In genomic region chr19:54203151-54203611, GRCh38 we compare ENCODE assay signal across 10 cellular contexts. TPM values are rescaled to one million over a fixed set of nuclear protein-coding genes. Genes with fewer than 3 reads are reported as not detected.
A peak's percentile ranks its signal among the peaks of the same experiment; 100 is the strongest.
DNase-seq lines count a peak whose midpoint lies in the region; ATAC-seq and TF ChIP-seq lines count a peak whose summit lies in the region.
"Had no signal": no experiment of that assay in that cellular context is flagged by ENCODE, and none has a peak within 500 bp of the region (broad histone marks: within the 10 kb centered on the region; RNA-seq: fewer than 3 reads in every experiment).

No MANE protein-coding gene starts in this region.

- TF ChIP-seq CTCF in liver (IDR thresholded peaks at IDR 0.05; ENCODE audit: low read depth, low read length, missing input control) (no peak), transverse colon (IDR thresholded peaks at IDR 0.05) (no peak)

- H3K27me3 ChIP-seq in liver (ENCODE audit: control insufficient read depth in 4 of 4, insufficient read depth in 4 of 4, low read length in 3 of 4) (no peaks in the 10 kb centered on the region), transverse colon (no peaks in the 10 kb centered on the region)

- peak overlapping the region; percentile 9 to 32 for H3K9ac ChIP-seq in liver (ENCODE audit: low read depth in 1 of 2, low read length in 2 of 2)

- ATAC-seq in HG02571 (IDR thresholded peaks at IDR 0.05; ENCODE audit: unreplicated experiment): no peak

- CTCF ChIA-PET in activated naive CD4-positive, alpha-beta T cell treated with anti-CD3 and anti-CD28 coated beads for 36 hours (lab: Charles Lee): no interaction called here

- H3K4me3 ChIP-seq in liver (ENCODE audit: low read depth in 1 of 3, low read length in 3 of 3) (peak overlapping the region; percentile 66 to 98 (median 86)), transverse colon (peak overlapping the region in 1 of 4 donors; percentile 24)

- H3K9me3 ChIP-seq in liver (ENCODE audit: control insufficient read depth in 4 of 4, low read length in 3 of 4) (no peaks in the 10 kb centered on the region), transverse colon (no peaks in the 10 kb centered on the region)

- TF ChIP-seq POLR2A in transverse colon (IDR thresholded peaks at IDR 0.05): no peak

- in situ Hi-C loops in transverse colon (cut with MboI; ENCODE audit: low pct_ligation_motif_present in 1 of 4, low pct_unique_long_range_greater_than_20kb in 1 of 4, low sequenced_read_pairs in 3 of 4): no loop called here

- H3K4me3 Mint-ChIP-seq in activated naive CD4-positive, alpha-beta T cell treated with anti-CD3 and anti-CD28 coated beads for 36 hours: peak overlapping the region; percentile 99
- peak overlapping the region; percentile 96 for H3K4me3 Mint-ChIP-seq in activated naive CD8-positive, alpha-beta T cell

- no peak for TF ChIP-seq EP300 in transverse colon (IDR thresholded peaks at IDR 0.05; ENCODE audit: low read depth)

- peaks cover 20 to 47% (median 32%) of the 10 kb centered on the region in 4 donors for H3K36me3 ChIP-seq in liver (ENCODE audit: control insufficient read depth in 4 of 4, insufficient read depth in 3 of 4, low read depth in 1 of 4, low read length in 3 of 4)
- H3K36me3 ChIP-seq in transverse colon: peaks cover 0 to 58% (median 12%) of the 10 kb centered on the region in 4 donors

- no peaks in the 10 kb centered on the region for H3K9me3 Mint-ChIP-seq in activated naive CD4-positive, alpha-beta T cell treated with anti-CD3 and anti-CD28 coated beads for 36 hours
- H3K9me3 Mint-ChIP-seq in activated naive CD8-positive, alpha-beta T cell (ENCODE audit: low read depth): no peaks in the 10 kb centered on the region

- H3K27ac Mint-ChIP-seq in activated naive CD4-positive, alpha-beta T cell treated with anti-CD3 and anti-CD28 coated beads for 36 hours: peak overlapping the region; percentile 53
- H3K27ac Mint-ChIP-seq in activated naive CD8-positive, alpha-beta T cell: peak overlapping the region; percentile 99

- WGBS in liver: 15% methylated on average over 9 of the region's 9 CpGs
- 22 to 32% methylated on average over 3 to 9 of the region's 9 CpGs for WGBS in transverse colon (ENCODE audit: low coverage in 1 of 2), 2 donors

- peak; percentile 8 to 29 for TF ChIP-seq RAD21 in liver (IDR thresholded peaks at IDR 0.05)

- H3K36me3 Mint-ChIP-seq in activated naive CD4-positive, alpha-beta T cell treated with anti-CD3 and anti-CD28 coated beads for 36 hours (ENCODE audit: low read depth): peaks cover 75% of the 10 kb centered on the region
- peaks cover 28% of the 10 kb centered on the region for H3K36me3 Mint-ChIP-seq in activated naive CD8-positive, alpha-beta T cell

- peaks cover 74% of the 10 kb centered on the region for H3K4me1 Mint-ChIP-seq in activated naive CD4-positive, alpha-beta T cell treated with anti-CD3 and anti-CD28 coated beads for 36 hours (ENCODE audit: low read depth)
- H3K4me1 Mint-ChIP-seq in activated naive CD8-positive, alpha-beta T cell (ENCODE audit: low read depth): peaks cover 64% of the 10 kb centered on the region

- H3K27ac ChIP-seq in liver (ENCODE audit: low read depth in 1 of 2, low read length in 2 of 2) (peak overlapping the region; percentile 42 to 91), transverse colon (peak overlapping the region in 3 of 4 donors; percentile 27 to 95 (median 43))

- no peaks in the 10 kb centered on the region for H3K27me3 Mint-ChIP-seq in activated naive CD4-positive, alpha-beta T cell treated with anti-CD3 and anti-CD28 coated beads for 36 hours (ENCODE audit: low read depth)
- H3K27me3 Mint-ChIP-seq in activated naive CD8-positive, alpha-beta T cell: no peaks in the 10 kb centered on the region

- intact Hi-C loops in activated naive CD4-positive, alpha-beta T cell treated with anti-CD3 and anti-CD28 coated beads for 36 hours (cut with micrococcal nuclease): no loop called here
- intact Hi-C loops in transverse colon (cut with DNase I; ENCODE audit: low total_unique reads): no loop called here

- peaks cover 15 to 70% (median 60%) of the 10 kb centered on the region in 4 donors for H3K4me1 ChIP-seq in liver (ENCODE audit: control insufficient read depth in 4 of 4, insufficient read depth in 4 of 4, low read length in 3 of 4)
- peaks cover 25 to 74% (median 48%) of the 10 kb centered on the region in 4 donors for H3K4me1 ChIP-seq in transverse colon

- no peak for DNase-seq in activated naive CD4-positive, alpha-beta T cell treated with anti-CD3 and anti-CD28 coated beads for 36 hours
- no peak for DNase-seq in activated naive CD4-positive, alpha-beta T cell treated with anti-CD3 and anti-CD28 coated beads, Interleukin-2, amount 50 U/mL, for 16 hours
- DNase-seq in transverse colon (no peak), NK-92 (lab: John Stamatoyannopoulos, UW; ENCODE audit: unreplicated experiment) (no peak)
- no peak for DNase-seq in stimulated activated naive CD4-positive, alpha-beta T cell treated with Interleukin-2 at 50 U/mL for 16 hours (lab: John Stamatoyannopoulos, UW)
- DNase-seq: DMS153, NCI-H446 treated with DMSO at 0.1 percent for 48 hours had no signal

TF ChIP-seq in liver, 16 proteins besides CTCF, POLR2A, EP300 and RAD21 (continues in another document):
- TF ChIP-seq JUND (IDR thresholded peaks at IDR 0.05): peak; percentile 61 to 62
- no peak for TF ChIP-seq FOXA1 (IDR thresholded peaks at IDR 0.05)
- TF ChIP-seq SP1 (IDR thresholded peaks at IDR 0.05): peak; percentile 69
- no peak for TF ChIP-seq ATF3 (IDR thresholded peaks at IDR 0.05)
- peak; percentile 76 to 84 for TF ChIP-seq RXRA (IDR thresholded peaks at IDR 0.05)
- TF ChIP-seq ZBTB33 (IDR thresholded peaks at IDR 0.05): peak; percentile 64
- peak; percentile 59 for TF ChIP-seq REST (IDR thresholded peaks at IDR 0.05)

RNA-seq across cellular contexts. Expression of gene RPS9, which starts 2.5 kb away (rescaled TPM):
- 1,000 to 10,000 TPM; 1,883 to 1,912 TPM for total RNA-seq in activated naive CD4-positive, alpha-beta T cell treated with anti-CD3 and anti-CD28 coated beads for 36 hours
- total RNA-seq in liver (1,000 to 10,000 TPM in 1 of 2 donors, 100 to 1,000 TPM in 1; 745 to 1,462 TPM), transverse colon (1,000 to 10,000 TPM in 3 of 4 donors, 100 to 1,000 TPM in 1; 912 to 1,639 (median 1,317) TPM)
- 1,000 to 10,000 TPM in 1 of 2 donors, 100 to 1,000 TPM in 1; 290 to 1,080 TPM for polyA plus RNA-seq in liver

RNA-seq across cellular contexts. Expression of gene TSEN34, which starts 12.1 kb away (rescaled TPM):
- 1 to 10 TPM; 8.0 to 8.5 TPM for total RNA-seq in activated naive CD4-positive, alpha-beta T cell treated with anti-CD3 and anti-CD28 coated beads for 36 hours
- total RNA-seq in liver (10 to 100 TPM; 21.8 to 37.9 TPM), transverse colon (100 to 1,000 TPM in 1 of 4 donors, 10 to 100 TPM in 3; 62.0 to 138 (median 65.9) TPM)
- polyA plus RNA-seq in liver: 10 to 100 TPM; 15.5 to 27.4 TPM

RNA-seq across cellular contexts. Expression of gene MBOAT7, which starts 13.8 kb away (rescaled TPM):
- total RNA-seq in activated naive CD4-positive, alpha-beta T cell treated with anti-CD3 and anti-CD28 coated beads for 36 hours: 10 to 100 TPM; 33.7 to 36.1 TPM
- 10 to 100 TPM; 10.3 to 10.6 TPM for total RNA-seq in liver
- 10 to 100 TPM; 19.3 to 31.5 TPM for polyA plus RNA-seq in liver
- 100 to 1,000 TPM; 180 to 249 (median 218) TPM for total RNA-seq in transverse colon

RNA-seq across cellular contexts. Expression of gene LILRB3, which starts 19.6 kb away (rescaled TPM):
- not detected for total RNA-seq in activated naive CD4-positive, alpha-beta T cell treated with anti-CD3 and anti-CD28 coated beads for 36 hours
- total RNA-seq in liver: 10 to 100 TPM in 1 of 2 donors, 1 to 10 TPM in 1; 2.5 to 10.5 TPM
- polyA plus RNA-seq in liver: 1 to 10 TPM; 2.2 to 4.2 TPM
- 1 to 10 TPM; 2.2 to 7.6 (median 4.6) TPM for total RNA-seq in transverse colon

RNA-seq across cellular contexts. Expression of gene TMC4, which starts 30.2 kb away (rescaled TPM):
- total RNA-seq in activated naive CD4-positive, alpha-beta T cell treated with anti-CD3 and anti-CD28 coated beads for 36 hours: under 1 TPM in 1 of 2 experiments, not detected in 1; 0.24 TPM
- total RNA-seq in liver (1 to 10 TPM in 1 of 2 donors, under 1 TPM in 1; 0.23 to 1.8 TPM), transverse colon (100 to 1,000 TPM in 3 of 4 donors, 10 to 100 TPM in 1; 91.5 to 386 (median 180) TPM)
- polyA plus RNA-seq in liver: 1 to 10 TPM in 1 of 2 donors, under 1 TPM in 1; 0.92 to 2.4 TPM

Comparison
In these comparisons a context has a peak if more than half of its experiments do, and no peak if none do; other contexts are left out.
1. RNA of gene MBOAT7, which starts 13.8 kb away (total RNA-seq): 180 to 249 TPM in transverse colon; 33.7 to 36.1 TPM in activated naive CD4-positive, alpha-beta T cell treated with anti-CD3 and anti-CD28 coated beads for 36 hours and 10.3 to 10.6 TPM in liver; every median in the first group is over 4 times any median in the second.